ENCODE assay signal across 8 cellular contexts in the genomic region with DNA sequence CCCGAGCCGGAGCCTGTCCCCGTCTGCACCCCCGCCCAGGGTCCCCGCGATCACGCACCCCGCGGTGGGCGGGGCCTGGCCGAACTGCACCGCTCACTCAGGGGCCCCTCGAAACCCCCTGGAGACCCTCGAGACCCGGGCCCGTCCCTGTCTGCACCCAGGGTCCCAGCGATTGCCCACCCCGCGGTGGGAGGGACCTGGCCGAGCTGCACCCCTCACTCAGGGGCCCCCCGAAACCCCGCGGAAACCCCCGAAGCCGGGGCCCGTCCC. TPM values are rescaled to one million over a fixed set of nuclear protein-coding genes. Genes with fewer than 3 reads are reported as not detected.
A peak's percentile ranks its signal among the peaks of the same experiment; 100 is the strongest.
DNase-seq lines count a peak whose midpoint lies in the region; ATAC-seq and TF ChIP-seq lines count a peak whose summit lies in the region.

No MANE protein-coding gene starts in this region.

- TF ChIP-seq CTCF in neural cell (IDR thresholded peaks at IDR 0.05; ENCODE audit: poor library complexity, severe bottlenecking) = no peak

- no peaks in the 10 kb centered on the region for H3K9me3 ChIP-seq in neural cell (ENCODE audit: low read length)

- H3K27ac Mint-ChIP-seq in effector memory CD8-positive, alpha-beta T cell = peak overlapping the region; percentile 87 to 92

- no peaks in the 10 kb centered on the region for H3K36me3 ChIP-seq in neural cell (ENCODE audit: insufficient read depth, low read length)

- H3K4me2 ChIP-seq in neural cell (ENCODE audit: low read length) = peak overlapping the region; percentile 73

- H3K9me2 ChIP-seq in neural cell (ENCODE audit: insufficient read depth, low read length) = no peaks in the 10 kb centered on the region

- no peaks in the 10 kb centered on the region for H4K20me1 ChIP-seq in neural cell (ENCODE audit: insufficient read depth)

- H3K4me1 Mint-ChIP-seq in effector memory CD8-positive, alpha-beta T cell (ENCODE audit: low read depth in 2 of 2) = peaks cover 10 to 15% of the 10 kb centered on the region in 2 donors

- peak overlapping the region; percentile 97 for H3K4me3 ChIP-seq in neural cell (ENCODE audit: low read length)

- H3K79me2 ChIP-seq in neural cell (replicated peaks; ENCODE audit: insufficient read depth, low read length) = peaks cover 27% of the 10 kb centered on the region

- peak; percentile 25 for ATAC-seq in GM19025 (IDR thresholded peaks at IDR 0.05; ENCODE audit: low read depth, unreplicated experiment)
- no peak for ATAC-seq in effector memory CD8-positive, alpha-beta T cell (replicated peaks)

- H3K9ac ChIP-seq in neural cell (ENCODE audit: low read length) = peak overlapping the region; percentile 86

- peaks cover 14% of the 10 kb centered on the region for H3K36me3 Mint-ChIP-seq in effector memory CD8-positive, alpha-beta T cell (ENCODE audit: insufficient read depth)

- peak overlapping the region; percentile 79 to 80 for H3K4me3 Mint-ChIP-seq in effector memory CD8-positive, alpha-beta T cell

- DNase-seq in effector memory CD8-positive, alpha-beta T cell = no peak
- no peak for DNase-seq in stimulated activated CD8-positive, alpha-beta memory T cell treated with anti-CD3 and anti-CD28 coated beads, Interleukin-4, amount 100 ng/mL, for 48 hours
- DNase-seq in NCI-H1417 treated with DMSO at 0.1 percent for 48 hours (lab: John Stamatoyannopoulos, UW) (no peak), NCI-H82 (lab: John Stamatoyannopoulos, UW) (no peak), NCI-H526 treated with DMSO at 0.1 percent for 48 hours (lab: John Stamatoyannopoulos, UW) (no peak)

- H3K27me3 Mint-ChIP-seq in effector memory CD8-positive, alpha-beta T cell = no peaks in the 10 kb centered on the region

- TF ChIP-seq RAD21 in Ishikawa (IDR thresholded peaks at IDR 0.05; ENCODE audit: low read depth) (no peak), neural cell (conservative IDR thresholded peaks at IDR 0.05) (no peak)

- H3F3A ChIP-seq in neural cell (ENCODE audit: insufficient read depth, low read length, poor library complexity, severe bottlenecking) = no peaks in the 10 kb centered on the region

- no peaks in the 10 kb centered on the region for H3K9me3 Mint-ChIP-seq in effector memory CD8-positive, alpha-beta T cell

- no peak for TF ChIP-seq EP300 in Ishikawa (IDR thresholded peaks at IDR 0.05; ENCODE audit: borderline replicate concordance)
- TF ChIP-seq EP300 in neural cell (conservative IDR thresholded peaks at IDR 0.05; ENCODE audit: poor library complexity, severe bottlenecking) = no peak

- no peaks in the 10 kb centered on the region for H3K27me3 ChIP-seq in neural cell (ENCODE audit: insufficient read depth, low read depth, low read length)

- peak overlapping the region; percentile 42 for H3K27ac ChIP-seq in neural cell (ENCODE audit: low read length)

- H2AFZ ChIP-seq in neural cell (ENCODE audit: low read depth, low read length) = peak overlapping the region; percentile 27

TF ChIP-seq in Ishikawa, 13 proteins besides CTCF, POLR2A, EP300 and RAD21:
- TF ChIP-seq ZBTB7A (IDR thresholded peaks at IDR 0.05; ENCODE audit: low read depth) = peak; percentile 23; the same call in 1 of the 2 replicates
- TF ChIP-seq EGR1 (IDR thresholded peaks at IDR 0.05) = no peak
- TF ChIP-seq CEBPB (IDR thresholded peaks at IDR 0.05) = no peak

TF ChIP-seq in neural cell, 6 proteins besides CTCF, POLR2A, EP300 and RAD21:
- TF ChIP-seq TAF1 (IDR thresholded peaks at IDR 0.05; ENCODE audit: low read depth) = no peak
- TF ChIP-seq MXI1 (conservative IDR thresholded peaks at IDR 0.05; ENCODE audit: poor library complexity, severe bottlenecking) = no peak
- TF ChIP-seq EZH2 (IDR thresholded peaks at IDR 0.05; ENCODE audit: borderline replicate concordance, insufficient read depth, low read length, poor library complexity, severe bottlenecking) = no peak
- no peak for TF ChIP-seq POLR2AphosphoS5 (IDR thresholded peaks at IDR 0.05)
- TF ChIP-seq REST (IDR thresholded peaks at IDR 0.05; ENCODE audit: borderline replicate concordance) = no peak
- no peak for TF ChIP-seq SMC3 (conservative IDR thresholded peaks at IDR 0.05; ENCODE audit: poor library complexity)

RNA-seq across cellular contexts. Expression of gene LMNB2, which starts 0.5 kb away (rescaled TPM):
- polyA plus RNA-seq in neural cell = 44.1 and 48.8 TPM in 2 replicates
- 57.9 and 71.6 TPM in 2 replicates for polyA minus RNA-seq in neural cell

RNA-seq across cellular contexts. Expression of gene GADD45B, which starts 19.7 kb away (rescaled TPM):
- polyA plus RNA-seq in neural cell = 0.44 TPM in 1 of 2 replicates, not detected in the other
- polyA minus RNA-seq in neural cell = 1.9 and 2.2 TPM in 2 replicates

RNA-seq across cellular contexts. Expression of gene TIMM13, which starts 28.9 kb away (rescaled TPM):
- polyA plus RNA-seq in neural cell = 61.0 and 73.0 TPM in 2 replicates
- 20.7 and 25.3 TPM in 2 replicates for polyA minus RNA-seq in neural cell
